ENCODE assay signal across 1 cellular context in genomic region chr10:35827783-35828182, GRCh38.
TF ChIP-seq lines count a peak whose summit lies in the region.

No MANE protein-coding gene starts in this region.

TF ChIP-seq in GM23338, 12 proteins besides CTCF, POLR2A, EP300 and RAD21:
- TF ChIP-seq REST (IDR thresholded peaks at IDR 0.05; ENCODE audit: unreplicated experiment) (no peak), POLR2AphosphoS5 (IDR thresholded peaks at IDR 0.05; ENCODE audit: low read depth) (no peak), ZNF114 (CRISPR knock-in tag; IDR thresholded peaks at IDR 0.05) (no peak), ETS1 (IDR thresholded peaks at IDR 0.05) (no peak)
